In the genomic region with DNA sequence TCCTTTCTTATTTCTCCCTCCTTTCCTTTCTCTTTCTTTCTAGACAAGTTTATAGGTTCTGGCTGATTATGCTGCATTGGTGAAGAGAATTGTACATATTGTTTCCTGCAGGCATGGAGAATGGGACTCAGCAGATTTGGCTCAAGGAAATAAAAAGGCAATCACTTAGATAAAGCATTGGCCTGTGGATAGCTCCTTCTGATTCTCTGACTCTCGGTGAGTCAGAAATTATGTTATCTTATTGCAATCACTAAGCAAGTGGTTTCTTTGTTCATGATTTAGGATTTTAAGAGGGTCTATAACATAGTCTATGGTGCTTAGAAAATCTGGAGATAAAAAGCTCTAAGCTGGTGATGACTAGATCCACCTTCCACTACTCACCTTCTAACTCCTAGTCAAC, we compare ENCODE assay signal across 26 cellular contexts. TPM values are rescaled to one million over a fixed set of nuclear protein-coding genes. Genes with fewer than 3 reads are reported as not detected.
A peak's percentile ranks its signal among the peaks of the same experiment; 100 is the strongest.
DNase-seq lines count a peak whose midpoint lies in the region; ATAC-seq, FAIRE-seq and TF ChIP-seq lines count a peak whose summit lies in the region.
"Had no signal": no experiment of that assay in that cellular context is flagged by ENCODE, and none has a peak within 500 bp of the region (broad histone marks: within the 10 kb centered on the region; RNA-seq: fewer than 3 reads in every experiment).

No MANE protein-coding gene starts in this region.

- DNase-seq in ELR (ENCODE audit: low read depth) = peak; percentile 48
- peak; percentile 41 for DNase-seq in RCC 7860 (ENCODE audit: low spot score)
- DNase-seq in endothelial cell of umbilical vein (ENCODE audit: low read depth, low spot score) = no peak
- DNase-seq in iris pigment epithelial cell (ENCODE audit: low read depth) = peak; percentile 37
- DNase-seq in right lobe of liver = no peak
- DNase-seq in RWPE1 (ENCODE audit: low spot score) = no peak
- no peak for DNase-seq in DMS79 treated with DMSO at 0.1 percent for 48 hours (lab: John Stamatoyannopoulos, UW)
- no peak for DNase-seq in HuH-7.5 (ENCODE audit: low spot score)
- DNase-seq: AML-193; CD4-positive, alpha-beta T cell; DMS53; GOT3; NCI-H1092; NCI-H1436; NCI-H187 treated with DMSO at 0.1 percent for 48 hours; NCI-H524; NCI-H748 treated with DMSO at 0.1 percent for 48 hours; RPMI8226; SHP77; T-cell had no signal

- no peak for TF ChIP-seq CTCF in endothelial cell of umbilical vein (IDR thresholded peaks at IDR 0.05; ENCODE audit: extremely low read depth in 1 of 2, insufficient read depth in 1 of 2, low read depth in 1 of 2, low read length in 2 of 2)
- no peak for TF ChIP-seq CTCF in right lobe of liver (IDR thresholded peaks at IDR 0.05)
- TF ChIP-seq CTCF in RWPE1 (conservative IDR thresholded peaks at IDR 0.05; ENCODE audit: low read depth) = no peak

- dilution Hi-C loops in endothelial cell of umbilical vein (cut with MboI; ENCODE audit: extremely low pct_ligation_motif_present, low sequenced_read_pairs) = no loop called here

- no peaks in the 10 kb centered on the region for H3K36me3 ChIP-seq in endothelial cell of umbilical vein (ENCODE audit: control insufficient read depth in 2 of 2, extremely low read depth in 1 of 2, insufficient read depth in 2 of 2, low read length in 2 of 2)
- no peaks in the 10 kb centered on the region for H3K36me3 ChIP-seq in right lobe of liver
- H3K36me3 ChIP-seq: BLaER1 treated with 17β-estradiol and CSF1 and Interleukin-3, amounts not matched to agents 10 nM and 100 nM; HAP-1 had no signal

- H3K9me1 ChIP-seq in endothelial cell of umbilical vein (replicated peaks; ENCODE audit: control insufficient read depth, extremely low read depth, insufficient read depth, low read length) = no peaks in the 10 kb centered on the region

- H3K9ac ChIP-seq in endothelial cell of umbilical vein (replicated peaks; ENCODE audit: extremely low read depth, insufficient read depth, low read length) = no peak overlapping the region
- H3K9ac ChIP-seq: BLaER1 treated with 17β-estradiol and CSF1 and Interleukin-3, amounts not matched to agents 10 nM and 100 nM had no signal

- intact Hi-C loops in endothelial cell of umbilical vein (cut with micrococcal nuclease) = no loop called here
- intact Hi-C loops in right lobe of liver (cut with DNase I) = no loop called here

- H3K4me3 ChIP-seq in endothelial cell of umbilical vein (replicated peaks in 1 of 3; ENCODE audit: insufficient read depth in 1 of 3, low read depth in 1 of 3, low read length in 3 of 3) = no peak overlapping the region
- H3K4me3 ChIP-seq in right lobe of liver = no peak overlapping the region
- H3K4me3 ChIP-seq: A549; BLaER1 treated with 17β-estradiol and CSF1 and Interleukin-3, amounts not matched to agents 10 nM and 100 nM; HAP-1 had no signal

- H3K27me3 ChIP-seq in endothelial cell of umbilical vein (ENCODE audit: control insufficient read depth in 2 of 2, insufficient read depth in 2 of 2, low read length in 2 of 2) (no peaks in the 10 kb centered on the region), right lobe of liver (no peaks in the 10 kb centered on the region)
- H3K27me3 ChIP-seq: BLaER1 treated with 17β-estradiol and CSF1 and Interleukin-3, amounts not matched to agents 10 nM and 100 nM had no signal

- H3K79me2 ChIP-seq in endothelial cell of umbilical vein (ENCODE audit: control insufficient read depth, insufficient read depth, low read length) = no peaks in the 10 kb centered on the region

- ATAC-seq in right lobe of liver = no peak
- ATAC-seq: A549, T-cell had no signal

- CTCF ChIA-PET in endothelial cell of umbilical vein (lab: Charles Lee) = interaction anchor here (0.7 kb wide), 1 partner anchor 12 kb away, joined by 3 read pairs; no protein-coding TSS in a partner anchor
- CTCF ChIA-PET in RWPE1 (lab: Yijun Ruan, JAX) = interaction anchor here (0.6 kb wide), 1 partner anchor 317 kb away, joined by 5 read pairs; no protein-coding TSS in a partner anchor

- 0% methylated on average over 1 of the region's 1 CpG for WGBS in right lobe of liver (ENCODE audit: insufficient coverage, low coverage, low lambda C conversion rate, missing lambda C conversion rate)

- no peak overlapping the region for H2AFZ ChIP-seq in endothelial cell of umbilical vein (ENCODE audit: low read depth, low read length)

- no peak overlapping the region for H3K4me2 ChIP-seq in endothelial cell of umbilical vein (ENCODE audit: insufficient read depth, low read length)
- H3K4me2 ChIP-seq: A549; BLaER1 treated with 17β-estradiol and CSF1 and Interleukin-3, amounts not matched to agents 10 nM and 100 nM had no signal

- FAIRE-seq in RCC 7860 (lab: Jason Lieb, UNC) = no peak
- FAIRE-seq in endothelial cell of umbilical vein (lab: Jason Lieb, UNC) = no peak
- FAIRE-seq: A549, D721Med, GM12892 had no signal

- H4K20me1 ChIP-seq in endothelial cell of umbilical vein (replicated peaks; ENCODE audit: control insufficient read depth, extremely low read depth, insufficient read depth, low read length) = no peaks in the 10 kb centered on the region
- H4K20me1 ChIP-seq: BLaER1 treated with 17β-estradiol and CSF1 and Interleukin-3, amounts not matched to agents 10 nM and 100 nM had no signal

- H3K4me1 ChIP-seq in endothelial cell of umbilical vein (ENCODE audit: control insufficient read depth, extremely low read depth, insufficient read depth, low read length) = peaks cover 19% of the 10 kb centered on the region
- H3K4me1 ChIP-seq in right lobe of liver = no peaks in the 10 kb centered on the region
- H3K4me1 ChIP-seq: BLaER1 treated with 17β-estradiol and CSF1 and Interleukin-3, amounts not matched to agents 10 nM and 100 nM; HAP-1 had no signal

- no peak overlapping the region for H3K27ac ChIP-seq in endothelial cell of umbilical vein (ENCODE audit: insufficient read depth, low read depth, low read length)
- no peak overlapping the region for H3K27ac ChIP-seq in right lobe of liver
- H3K27ac ChIP-seq in RWPE1 = no peak overlapping the region
- H3K27ac ChIP-seq: A549; BLaER1 treated with 17β-estradiol and CSF1 and Interleukin-3, amounts not matched to agents 10 nM and 100 nM had no signal

- BruUV-seq in endothelial cell of umbilical vein (replicated peaks; lab: Mats Ljungman, UMichigan) = no TSS peak

- no peaks in the 10 kb centered on the region for H3K9me3 ChIP-seq in endothelial cell of umbilical vein (replicated peaks; ENCODE audit: control insufficient read depth, insufficient read depth, low read length)
- no peaks in the 10 kb centered on the region for H3K9me3 ChIP-seq in right lobe of liver
- H3K9me3 ChIP-seq: A549; BLaER1 treated with 17β-estradiol and CSF1 and Interleukin-3, amounts not matched to agents 10 nM and 100 nM; HAP-1 had no signal

- TF ChIP-seq POLR2A in endothelial cell of umbilical vein (IDR thresholded peaks at IDR 0.05; ENCODE audit: low read depth, low read length) (no peak), right lobe of liver (IDR thresholded peaks at IDR 0.05) (no peak)

- POLR2A ChIA-PET in endothelial cell of umbilical vein (lab: Charles Lee) (no interaction called here), RWPE1 (lab: Yijun Ruan, JAX; ENCODE audit: low non-redundant PET) (no interaction called here)

TF ChIP-seq in endothelial cell of umbilical vein, 7 proteins besides CTCF, POLR2A, EP300 and RAD21:
- TF ChIP-seq EZH2 (IDR thresholded peaks at IDR 0.05; ENCODE audit: borderline replicate concordance, low read depth, low read length, severe bottlenecking) (no peak), GATA2 (IDR thresholded peaks at IDR 0.05; ENCODE audit: insufficient read depth, insufficient read length, low read depth, low read length) (peak; percentile 46), POLR2AphosphoS5 (IDR thresholded peaks at IDR 0.05; ENCODE audit: insufficient read depth, low read depth, low read length) (no peak)
- TF ChIP-seq, protein P1, sequence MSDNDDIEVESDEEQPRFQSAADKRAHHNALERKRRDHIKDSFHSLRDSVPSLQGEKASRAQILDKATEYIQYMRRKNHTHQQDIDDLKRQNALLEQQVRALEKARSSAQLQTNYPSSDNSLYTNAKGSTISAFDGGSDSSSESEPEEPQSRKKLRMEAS (IDR thresholded peaks at IDR 0.05; ENCODE audit: insufficient read depth, insufficient read length) = no peak
TF ChIP-seq in endothelial cell of umbilical vein: peak in this region for 1.

RNA-seq across cellular contexts. Expression of a gene that starts 54.0 kb away (rescaled TPM):
- total RNA-seq in endothelial cell of umbilical vein = 0.29 and 0.55 TPM in 2 replicates
- 0.29 and 0.41 TPM in 2 replicates for polyA plus RNA-seq in endothelial cell of umbilical vein
- 0.63 and 0.85 TPM in 2 replicates for polyA plus RNA-seq in endothelial cell of umbilical vein (2011; cell fraction: cytosol; rRNA removed)
- 1.0 and 1.6 TPM in 2 replicates for polyA plus RNA-seq in endothelial cell of umbilical vein (2011; cell fraction: nucleus; rRNA removed)
- polyA plus RNA-seq in endothelial cell of umbilical vein (2012) = 3.3 and 6.9 TPM in 2 replicates
- 0.70 and 1.6 TPM in 2 replicates for polyA minus RNA-seq in endothelial cell of umbilical vein
- not detected for polyA minus RNA-seq in endothelial cell of umbilical vein (2011; cell fraction: cytosol; rRNA and poly(A)+ RNA removed)
- polyA minus RNA-seq in endothelial cell of umbilical vein (2011; cell fraction: nucleus; rRNA and poly(A)+ RNA removed) = 0.96 and 1.2 TPM in 2 replicates
- total RNA-seq in right lobe of liver = 1 to 10 TPM in 1 of 6 experiments, under 1 TPM in 5; 0.42 to 2.6 (median 0.64) TPM
- total RNA-seq: CD4-positive, alpha-beta T cell; SK-MEL-5 had no signal

Comparison
In these comparisons a context has a peak if more than half of its experiments do, and no peak if none do; other contexts are left out.
1. DNase-seq: peak in ELR (single experiment), RCC 7860 (single experiment) and iris pigment epithelial cell (single experiment); none in endothelial cell of umbilical vein (single experiment), right lobe of liver (0 of 3), RWPE1 (single experiment), DMS79 treated with DMSO at 0.1 percent for 48 hours (single experiment) and HuH-7.5 (single experiment).